ENCODE assay signal across 23 cellular contexts in genomic region chr3:129419476-129419875, GRCh38. TPM values are rescaled to one million over a fixed set of nuclear protein-coding genes. Genes with fewer than 3 reads are reported as not detected.
DNase-seq lines count a peak whose midpoint lies in the region; ATAC-seq, FAIRE-seq and TF ChIP-seq lines count a peak whose summit lies in the region.
"Had no signal": no experiment of that assay in that cellular context is flagged by ENCODE, and none has a peak within 500 bp of the region (broad histone marks: within the 10 kb centered on the region; RNA-seq: fewer than 3 reads in every experiment).

No MANE protein-coding gene starts in this region.

- no peak overlapping the region for H3K4me3 Mint-ChIP-seq in activated CD8-positive, alpha-beta memory T cell treated with anti-CD3 and anti-CD28 coated beads, Interleukin-2, amount 10 ng/mL, durations not matched to agents 7 days and 5 days
- H3K4me3 Mint-ChIP-seq: CD4-positive, CD25-positive, alpha-beta regulatory T cell; CD8-positive, alpha-beta T cell had no signal

- no peak overlapping the region for H2BK12ac ChIP-seq in neuronal stem cell (ENCODE audit: low read length)

- no peaks in the 10 kb centered on the region for H3K27me3 ChIP-seq in BLaER1
- H3K27me3 ChIP-seq in endothelial cell of umbilical vein (ENCODE audit: control insufficient read depth in 2 of 2, insufficient read depth in 2 of 2, low read length in 2 of 2) = no peaks in the 10 kb centered on the region
- H3K27me3 ChIP-seq in neuronal stem cell (ENCODE audit: control insufficient read depth in 3 of 3, insufficient read depth in 3 of 3, low read depth in 1 of 3, low read length in 3 of 3) = no peaks in the 10 kb centered on the region
- no peaks in the 10 kb centered on the region for H3K27me3 ChIP-seq in Karpas-422 (ENCODE audit: low read length)

- H3K4me1 Mint-ChIP-seq in activated CD8-positive, alpha-beta memory T cell treated with anti-CD3 and anti-CD28 coated beads, Interleukin-2, amount 10 ng/mL, durations not matched to agents 7 days and 5 days = peaks cover 2% of the 10 kb centered on the region

- no peaks in the 10 kb centered on the region for H3K79me2 ChIP-seq in endothelial cell of umbilical vein (ENCODE audit: control insufficient read depth, insufficient read depth, low read length)
- no peaks in the 10 kb centered on the region for H3K79me2 ChIP-seq in Karpas-422 (ENCODE audit: low read length)

- TF ChIP-seq CTCF in endothelial cell of umbilical vein (IDR thresholded peaks at IDR 0.05; ENCODE audit: extremely low read depth in 1 of 2, insufficient read depth in 1 of 2, low read depth in 1 of 2, low read length in 2 of 2) = no peak

- dilution Hi-C loops in endothelial cell of umbilical vein (cut with MboI; ENCODE audit: extremely low pct_ligation_motif_present, low sequenced_read_pairs) = no loop called here

- H3K9me3 ChIP-seq in BLaER1 (no peaks in the 10 kb centered on the region; the same call in 1 of the 2 replicates), endothelial cell of umbilical vein (replicated peaks; ENCODE audit: control insufficient read depth, insufficient read depth, low read length) (no peaks in the 10 kb centered on the region), neuronal stem cell (replicated peaks in 1 of 2; ENCODE audit: control insufficient read depth in 2 of 2, insufficient read depth in 1 of 2, low read depth in 1 of 2, low read length in 2 of 2) (no peaks in the 10 kb centered on the region), Karpas-422 (ENCODE audit: low read length) (no peaks in the 10 kb centered on the region)
- H3K9me3 ChIP-seq: A549, Caco-2 had no signal

- no peaks in the 10 kb centered on the region for H3K79me1 ChIP-seq in neuronal stem cell (ENCODE audit: low read depth, low read length)

- no CpG with 5 or more reads among the region's 4 CpGs for WGBS in neuronal stem cell (ENCODE audit: extremely low coverage in 2 of 2, insufficient read length in 2 of 2, insufficient replicate concordance in 1 of 2), 2 donors

- no peak overlapping the region for H4K91ac ChIP-seq in neuronal stem cell (ENCODE audit: low read depth, low read length, poor library complexity)

- no peak overlapping the region for H2AFZ ChIP-seq in endothelial cell of umbilical vein (ENCODE audit: low read depth, low read length)
- H2AFZ ChIP-seq in neuronal stem cell (ENCODE audit: low read length) = no peak overlapping the region
- no peak overlapping the region for H2AFZ ChIP-seq in Karpas-422 (ENCODE audit: low read length)
- H2AFZ ChIP-seq: GM23248 had no signal

- H3K4me2 ChIP-seq in BLaER1 (peak overlapping the region; percentile 22; the same call in 1 of the 2 replicates), endothelial cell of umbilical vein (ENCODE audit: insufficient read depth, low read length) (no peak overlapping the region), neuronal stem cell (ENCODE audit: insufficient read depth, low read length, poor library complexity, severe bottlenecking) (no peak overlapping the region), Karpas-422 (ENCODE audit: low read depth, low read length, poor library complexity, severe bottlenecking) (no peak overlapping the region)
- H3K4me2 ChIP-seq: A549 had no signal

- H3K36me3 Mint-ChIP-seq in activated CD8-positive, alpha-beta memory T cell treated with anti-CD3 and anti-CD28 coated beads, Interleukin-2, amount 10 ng/mL, durations not matched to agents 7 days and 5 days = no peaks in the 10 kb centered on the region
- H3K36me3 Mint-ChIP-seq: CD8-positive, alpha-beta T cell had no signal

- intact Hi-C loops in endothelial cell of umbilical vein (cut with micrococcal nuclease) = no loop called here

- H2AK5ac ChIP-seq in neuronal stem cell (ENCODE audit: low read depth, low read length) = no peak overlapping the region

- H3K9me2 ChIP-seq in Karpas-422 (replicated peaks; ENCODE audit: insufficient read depth, low read length) = no peaks in the 10 kb centered on the region

- no peak overlapping the region for H3K14ac ChIP-seq in neuronal stem cell (ENCODE audit: low read length)

- peak; percentile 40 for FAIRE-seq in endothelial cell of umbilical vein (lab: Jason Lieb, UNC)
- FAIRE-seq: A549, G401.6, GM12892, GM19239, H1 had no signal

- peaks cover 5% of the 10 kb centered on the region for H3K27me3 Mint-ChIP-seq in activated CD8-positive, alpha-beta memory T cell treated with anti-CD3 and anti-CD28 coated beads, Interleukin-2, amount 10 ng/mL, durations not matched to agents 7 days and 5 days

- H3K18ac ChIP-seq in neuronal stem cell (ENCODE audit: low read length) = no peak overlapping the region

- H3K9ac ChIP-seq in BLaER1 = no peak overlapping the region
- no peak overlapping the region for H3K9ac ChIP-seq in endothelial cell of umbilical vein (replicated peaks; ENCODE audit: extremely low read depth, insufficient read depth, low read length)
- H3K9ac ChIP-seq in neuronal stem cell (ENCODE audit: low read depth, low read length, poor library complexity) = peak overlapping the region; percentile 44
- no peak overlapping the region for H3K9ac ChIP-seq in Karpas-422 (ENCODE audit: low read length)
- H3K9ac ChIP-seq: GM23248 had no signal

- no peak overlapping the region for H2BK120ac ChIP-seq in neuronal stem cell (ENCODE audit: low read depth, low read length)

- no peak overlapping the region for H3K4ac ChIP-seq in neuronal stem cell (ENCODE audit: low read length)

- BruUV-seq in endothelial cell of umbilical vein (replicated peaks; lab: Mats Ljungman, UMichigan) = no TSS peak

- H2BK15ac ChIP-seq in neuronal stem cell (ENCODE audit: low read length) = no peak overlapping the region

- H4K20me1 ChIP-seq in BLaER1 (no peaks in the 10 kb centered on the region), endothelial cell of umbilical vein (replicated peaks; ENCODE audit: control insufficient read depth, extremely low read depth, insufficient read depth, low read length) (no peaks in the 10 kb centered on the region), Karpas-422 (ENCODE audit: insufficient read depth, low read depth, low read length) (no peaks in the 10 kb centered on the region)

- H3K9me1 ChIP-seq in endothelial cell of umbilical vein (replicated peaks; ENCODE audit: control insufficient read depth, extremely low read depth, insufficient read depth, low read length) = no peaks in the 10 kb centered on the region

- TF ChIP-seq POLR2A in endothelial cell of umbilical vein (IDR thresholded peaks at IDR 0.05; ENCODE audit: low read depth, low read length) = no peak

- no peak overlapping the region for H3K27ac ChIP-seq in BLaER1
- no peak overlapping the region for H3K27ac ChIP-seq in endothelial cell of umbilical vein (ENCODE audit: insufficient read depth, low read depth, low read length)
- H3K27ac ChIP-seq in neuronal stem cell (replicated peaks; ENCODE audit: low read length) = no peak overlapping the region
- no peak overlapping the region for H3K27ac ChIP-seq in Karpas-422 (ENCODE audit: low read length)
- H3K27ac ChIP-seq: C4-2B, GM23248 had no signal

- peaks cover 17% of the 10 kb centered on the region for H3K4me1 ChIP-seq in BLaER1
- peaks cover 6% of the 10 kb centered on the region for H3K4me1 ChIP-seq in endothelial cell of umbilical vein (ENCODE audit: control insufficient read depth, extremely low read depth, insufficient read depth, low read length)
- H3K4me1 ChIP-seq in neuronal stem cell (ENCODE audit: control insufficient read depth in 2 of 2, insufficient read depth in 1 of 2, low read depth in 1 of 2, low read length in 2 of 2) = peaks cover 0 to 1% of the 10 kb centered on the region in 2 donors
- H3K4me1 ChIP-seq in Karpas-422 (ENCODE audit: low read length) = peaks cover 9% of the 10 kb centered on the region

- CTCF ChIA-PET in activated CD8-positive, alpha-beta memory T cell treated with anti-CD3 and anti-CD28 coated beads, Interleukin-2, amount 10 ng/mL, durations not matched to agents 7 days and 5 days (lab: Charles Lee) = no interaction called here
- CTCF ChIA-PET in endothelial cell of umbilical vein (lab: Charles Lee) = no interaction called here

- POLR2A ChIA-PET in endothelial cell of umbilical vein (lab: Charles Lee) = no interaction called here

- H3K36me3 ChIP-seq in BLaER1 (no peaks in the 10 kb centered on the region), endothelial cell of umbilical vein (ENCODE audit: control insufficient read depth in 2 of 2, extremely low read depth in 1 of 2, insufficient read depth in 2 of 2, low read length in 2 of 2) (no peaks in the 10 kb centered on the region), neuronal stem cell (replicated peaks in 1 of 2; ENCODE audit: control insufficient read depth in 2 of 2, insufficient read depth in 2 of 2, low read length in 2 of 2) (no peaks in the 10 kb centered on the region), Karpas-422 (ENCODE audit: insufficient read depth, low read length) (no peaks in the 10 kb centered on the region; the same call in 1 of the 2 replicates)

- H3K23ac ChIP-seq in neuronal stem cell (ENCODE audit: low read depth, low read length, poor library complexity) = no peak overlapping the region

- no peak overlapping the region for H3K4me3 ChIP-seq in BLaER1
- no peak overlapping the region for H3K4me3 ChIP-seq in endothelial cell of umbilical vein (replicated peaks in 1 of 3; ENCODE audit: insufficient read depth in 1 of 3, low read depth in 1 of 3, low read length in 3 of 3)
- H3K4me3 ChIP-seq in neuronal stem cell (ENCODE audit: low read length in 2 of 2) = no peak overlapping the region
- H3K4me3 ChIP-seq in Karpas-422 (ENCODE audit: low read length) = no peak overlapping the region
- H3K4me3 ChIP-seq: A549, GM23248 had no signal

- H3K9me3 Mint-ChIP-seq in activated CD8-positive, alpha-beta memory T cell treated with anti-CD3 and anti-CD28 coated beads, Interleukin-2, amount 10 ng/mL, durations not matched to agents 7 days and 5 days (ENCODE audit: low read depth) = no peaks in the 10 kb centered on the region
- H3K9me3 Mint-ChIP-seq: CD4-positive, CD25-positive, alpha-beta regulatory T cell; CD8-positive, alpha-beta T cell had no signal

- H4K8ac ChIP-seq in neuronal stem cell (ENCODE audit: low read depth, low read length) = no peak overlapping the region

- no peak overlapping the region for H3K27ac Mint-ChIP-seq in activated CD8-positive, alpha-beta memory T cell treated with anti-CD3 and anti-CD28 coated beads, Interleukin-2, amount 10 ng/mL, durations not matched to agents 7 days and 5 days
- H3K27ac Mint-ChIP-seq: CD4-positive, CD25-positive, alpha-beta regulatory T cell; CD8-positive, alpha-beta T cell had no signal

- peak; percentile 18 for DNase-seq in activated CD8-positive, alpha-beta memory T cell treated with anti-CD3 and anti-CD28 coated beads, Interleukin-2, amount 50 U/mL, for 48 hours
- DNase-seq in activated CD8-positive, alpha-beta memory T cell treated with anti-CD3 and anti-CD28 coated beads, Interleukin-2, amount 10 ng/mL, durations not matched to agents 7 days and 5 days = no peak
- DNase-seq in endothelial cell of umbilical vein (ENCODE audit: low read depth, low spot score) = no peak
- no peak for DNase-seq in neuronal stem cell (ENCODE audit: low spot score)
- DNase-seq in Karpas-422 = no peak
- DNase-seq: 8988T; ACHN; Caco-2; CD4-positive, CD25-positive, alpha-beta regulatory T cell; CD8-positive, alpha-beta T cell; DMS153; DND-41; GM23248; H7; HCEC 1CT had no signal

- no peak for ATAC-seq in activated CD8-positive, alpha-beta memory T cell treated with anti-CD3 and anti-CD28 coated beads, Interleukin-2, amount 10 ng/mL, durations not matched to agents 7 days and 5 days
- no peak for ATAC-seq in HG02763 (IDR thresholded peaks at IDR 0.05; ENCODE audit: unreplicated experiment)
- ATAC-seq: A549; CD8-positive, alpha-beta T cell had no signal

- H2BK5ac ChIP-seq in neuronal stem cell (ENCODE audit: low read length) = no peak overlapping the region

RNA-seq across cellular contexts. Expression of gene EFCAB12, which starts 9.0 kb away (rescaled TPM):
- total RNA-seq in activated CD8-positive, alpha-beta memory T cell treated with anti-CD3 and anti-CD28 coated beads, Interleukin-2, amount 10 ng/mL, durations not matched to agents 7 days and 5 days = 1 to 10 TPM in 1 of 2 experiments, under 1 TPM in 1; 0.56 to 1.4 TPM
- total RNA-seq in endothelial cell of umbilical vein = 0.25 and 0.49 TPM in 2 replicates
- polyA plus RNA-seq in endothelial cell of umbilical vein = 0.15 and 0.19 TPM in 2 replicates
- 0.05 and 0.10 TPM in 2 replicates for polyA plus RNA-seq in endothelial cell of umbilical vein (2011; cell fraction: cytosol; rRNA removed)
- polyA plus RNA-seq in endothelial cell of umbilical vein (2011; cell fraction: nucleus; rRNA removed) = 0.88 and 1.0 TPM in 2 replicates
- polyA plus RNA-seq in endothelial cell of umbilical vein (2012) = 0.12 and 0.14 TPM in 2 replicates
- 0.10 TPM in 1 of 2 replicates, not detected in the other for polyA minus RNA-seq in endothelial cell of umbilical vein
- not detected for polyA minus RNA-seq in endothelial cell of umbilical vein (2011; cell fraction: cytosol; rRNA and poly(A)+ RNA removed)
- polyA minus RNA-seq in endothelial cell of umbilical vein (2011; cell fraction: nucleus; rRNA and poly(A)+ RNA removed) = 0.43 and 0.82 TPM in 2 replicates
- polyA plus RNA-seq in neuronal stem cell (2013, experiment 1 of 2) = 1.3 TPM
- polyA plus RNA-seq in neuronal stem cell (2013, experiment 2 of 2) = 1.2 TPM
- total RNA-seq in Karpas-422 (2014; rRNA removed; shearing (Covaris generic); ENCODE audit: low replicate concordance) = 0.04 TPM in 1 of 2 replicates, not detected in the other
- total RNA-seq: GM23248 had no signal
- polyA plus RNA-seq: GM23248 had no signal

RNA-seq across cellular contexts. Expression of gene MBD4, which starts 20.3 kb away (rescaled TPM):
- 10 to 100 TPM; 51.9 to 52.0 TPM for total RNA-seq in activated CD8-positive, alpha-beta memory T cell treated with anti-CD3 and anti-CD28 coated beads, Interleukin-2, amount 10 ng/mL, durations not matched to agents 7 days and 5 days
- total RNA-seq in endothelial cell of umbilical vein = 33.2 and 39.5 TPM in 2 replicates
- polyA plus RNA-seq in endothelial cell of umbilical vein = 11.0 and 17.4 TPM in 2 replicates
- polyA plus RNA-seq in endothelial cell of umbilical vein (2011; cell fraction: cytosol; rRNA removed) = 19.7 and 19.8 TPM in 2 replicates
- polyA plus RNA-seq in endothelial cell of umbilical vein (2011; cell fraction: nucleus; rRNA removed) = 54.2 and 68.8 TPM in 2 replicates
- polyA plus RNA-seq in endothelial cell of umbilical vein (2012) = 16.1 and 22.9 TPM in 2 replicates
- polyA minus RNA-seq in endothelial cell of umbilical vein = 14.0 and 16.5 TPM in 2 replicates
- polyA minus RNA-seq in endothelial cell of umbilical vein (2011; cell fraction: cytosol; rRNA and poly(A)+ RNA removed) = 28.5 TPM
- 35.0 and 41.0 TPM in 2 replicates for polyA minus RNA-seq in endothelial cell of umbilical vein (2011; cell fraction: nucleus; rRNA and poly(A)+ RNA removed)
- 46.1 TPM for polyA plus RNA-seq in neuronal stem cell (2013, experiment 1 of 2)
- 47.3 TPM for polyA plus RNA-seq in neuronal stem cell (2013, experiment 2 of 2)
- 51.9 and 130 TPM in 2 replicates for total RNA-seq in Karpas-422 (2014; rRNA removed; shearing (Covaris generic); ENCODE audit: low replicate concordance)

RNA-seq across cellular contexts. Expression of gene IFT122, which starts 20.5 kb away (rescaled TPM):
- 10 to 100 TPM; 15.6 to 34.0 TPM for total RNA-seq in activated CD8-positive, alpha-beta memory T cell treated with anti-CD3 and anti-CD28 coated beads, Interleukin-2, amount 10 ng/mL, durations not matched to agents 7 days and 5 days
- total RNA-seq in endothelial cell of umbilical vein = 36.6 and 41.7 TPM in 2 replicates
- 38.4 and 44.3 TPM in 2 replicates for polyA plus RNA-seq in endothelial cell of umbilical vein
- 26.1 and 28.0 TPM in 2 replicates for polyA plus RNA-seq in endothelial cell of umbilical vein (2011; cell fraction: cytosol; rRNA removed)
- 105 and 116 TPM in 2 replicates for polyA plus RNA-seq in endothelial cell of umbilical vein (2011; cell fraction: nucleus; rRNA removed)
- polyA plus RNA-seq in endothelial cell of umbilical vein (2012) = 18.0 and 23.9 TPM in 2 replicates
- polyA minus RNA-seq in endothelial cell of umbilical vein = 67.1 and 91.1 TPM in 2 replicates
- polyA minus RNA-seq in endothelial cell of umbilical vein (2011; cell fraction: cytosol; rRNA and poly(A)+ RNA removed) = 9.4 TPM
- 56.9 and 73.7 TPM in 2 replicates for polyA minus RNA-seq in endothelial cell of umbilical vein (2011; cell fraction: nucleus; rRNA and poly(A)+ RNA removed)
- 22.3 TPM for polyA plus RNA-seq in neuronal stem cell (2013, experiment 1 of 2)
- polyA plus RNA-seq in neuronal stem cell (2013, experiment 2 of 2) = 21.0 TPM
- 4.7 and 6.6 TPM in 2 replicates for total RNA-seq in Karpas-422 (2014; rRNA removed; shearing (Covaris generic); ENCODE audit: low replicate concordance)
